In genomic region chr17:81036128-81036891, GRCh38 we compare ENCODE assay signal across 10 cellular contexts. TPM values are rescaled to one million over a fixed set of nuclear protein-coding genes. Genes with fewer than 3 reads are reported as not detected.
DNase-seq lines count a peak whose midpoint lies in the region; ATAC-seq lines count a peak whose summit lies in the region.
"Had no signal": no experiment of that assay in that cellular context is flagged by ENCODE, and none has a peak within 500 bp of the region (broad histone marks: within the 10 kb centered on the region; RNA-seq: fewer than 3 reads in every experiment).

No MANE protein-coding gene starts in this region.

- intact Hi-C loops in activated CD4-positive, alpha-beta T cell treated with anti-CD3 and anti-CD28 coated beads, Interleukin-2, amount 10 ng/mL, durations not matched to agents 24 days and 14 days (cut with micrococcal nuclease): no loop called here

- peaks cover 9% of the 10 kb centered on the region for H3K4me1 Mint-ChIP-seq in activated CD4-positive, alpha-beta T cell treated with anti-CD3 and anti-CD28 coated beads, Interleukin-2, amount 10 ng/mL, durations not matched to agents 24 days and 14 days

- H3K27ac ChIP-seq in layer of hippocampus (ENCODE audit: low read depth, low read length): peak overlapping the region; percentile 42
- H3K27ac ChIP-seq in thymus (ENCODE audit: low read depth): no peak overlapping the region
- H3K27ac ChIP-seq: neutrophil had no signal

- no peaks in the 10 kb centered on the region for H3K36me3 Mint-ChIP-seq in activated CD4-positive, alpha-beta T cell treated with anti-CD3 and anti-CD28 coated beads, Interleukin-2, amount 10 ng/mL, durations not matched to agents 24 days and 14 days (ENCODE audit: low read depth)

- H3K27me3 Mint-ChIP-seq in activated CD4-positive, alpha-beta T cell treated with anti-CD3 and anti-CD28 coated beads, Interleukin-2, amount 10 ng/mL, durations not matched to agents 24 days and 14 days: peaks cover 41% of the 10 kb centered on the region

- peak overlapping the region; percentile 63 for H3K4me3 ChIP-seq in thymus (ENCODE audit: low read length)

- H3K36me3 ChIP-seq in thymus (ENCODE audit: control insufficient read depth, insufficient read depth): no peaks in the 10 kb centered on the region
- H3K36me3 ChIP-seq: neutrophil had no signal

- H3K4me1 ChIP-seq in thymus (ENCODE audit: control insufficient read depth, insufficient read depth, low read length): peaks cover 10% of the 10 kb centered on the region

- no peaks in the 10 kb centered on the region for H3K27me3 ChIP-seq in layer of hippocampus (ENCODE audit: control insufficient read depth, insufficient read depth, low read length)
- peaks cover 17% of the 10 kb centered on the region for H3K27me3 ChIP-seq in thymus (ENCODE audit: control insufficient read depth, insufficient read depth)

- WGBS in thymus: 89% methylated on average over 26 of the region's 26 CpGs

- no peak for ATAC-seq in GM18907 (IDR thresholded peaks at IDR 0.05; ENCODE audit: unreplicated experiment)

- no peaks in the 10 kb centered on the region for H3K9me3 ChIP-seq in thymus (ENCODE audit: control insufficient read depth)
- H3K9me3 ChIP-seq: neutrophil had no signal

- peak overlapping the region; percentile 82 for H3K4me3 Mint-ChIP-seq in activated CD4-positive, alpha-beta T cell treated with anti-CD3 and anti-CD28 coated beads, Interleukin-2, amount 10 ng/mL, durations not matched to agents 24 days and 14 days

- peak overlapping the region; percentile 35 for H3K27ac Mint-ChIP-seq in activated CD4-positive, alpha-beta T cell treated with anti-CD3 and anti-CD28 coated beads, Interleukin-2, amount 10 ng/mL, durations not matched to agents 24 days and 14 days

- DNase-seq in activated CD4-positive, alpha-beta T cell treated with anti-CD3 and anti-CD28 coated beads, Interleukin-2, amount 10 ng/mL, durations not matched to agents 24 days and 14 days: peak; percentile 68
- DNase-seq in activated CD4-positive, alpha-beta T cell treated with anti-CD3 and anti-CD28 coated beads for 4 hours: no peak
- DNase-seq in astrocyte of the hippocampus (ENCODE audit: low read depth, low spot score) (peak; percentile 60), NCI-H1105 (lab: John Stamatoyannopoulos, UW) (no peak)
- no peak for DNase-seq in central memory CD4-positive, alpha-beta T cell
- DNase-seq: NCI-H510A had no signal

- no peaks in the 10 kb centered on the region for H3K9me3 Mint-ChIP-seq in activated CD4-positive, alpha-beta T cell treated with anti-CD3 and anti-CD28 coated beads, Interleukin-2, amount 10 ng/mL, durations not matched to agents 24 days and 14 days

RNA-seq across cellular contexts. Expression of gene BAIAP2, which starts 1.4 kb away (rescaled TPM):
- total RNA-seq in activated CD4-positive, alpha-beta T cell treated with anti-CD3 and anti-CD28 coated beads, Interleukin-2, amount 10 ng/mL, durations not matched to agents 24 days and 14 days: 4.4 and 5.5 TPM in 2 replicates
- polyA plus RNA-seq in thymus: 23.1 TPM

RNA-seq across cellular contexts. Expression of gene CHMP6, which starts 44.7 kb away (rescaled TPM):
- 30.8 and 32.8 TPM in 2 replicates for total RNA-seq in activated CD4-positive, alpha-beta T cell treated with anti-CD3 and anti-CD28 coated beads, Interleukin-2, amount 10 ng/mL, durations not matched to agents 24 days and 14 days
- polyA plus RNA-seq in thymus: 30.8 TPM

Comparison
In these comparisons a context has a peak if more than half of its experiments do, and no peak if none do; other contexts are left out.
1. DNase-seq: peak in activated CD4-positive, alpha-beta T cell treated with anti-CD3 and anti-CD28 coated beads, Interleukin-2, amount 10 ng/mL, durations not matched to agents 24 days and 14 days (single experiment) and astrocyte of the hippocampus (single experiment); none in activated CD4-positive, alpha-beta T cell treated with anti-CD3 and anti-CD28 coated beads for 4 hours (0 of 2), central memory CD4-positive, alpha-beta T cell (single experiment) and NCI-H1105 (single experiment).